In genomic region chr9:94127806-94128205, GRCh38 we compare ENCODE assay signal across 32 cellular contexts.
"Had no signal": no experiment of that assay in that cellular context is flagged by ENCODE, and none has a peak within 500 bp of the region (broad histone marks: within the 10 kb centered on the region; RNA-seq: fewer than 3 reads in every experiment).

No MANE protein-coding gene starts in this region.

- H3K27me3 ChIP-seq: brain microvascular endothelial cell, esophagus muscularis mucosa had no signal

- H3K27ac ChIP-seq: brain microvascular endothelial cell, esophagus muscularis mucosa had no signal

- H3K4me1 ChIP-seq: esophagus muscularis mucosa had no signal

- H3K4me3 ChIP-seq: esophagus muscularis mucosa had no signal

- FAIRE-seq: astrocyte, bronchial epithelial cell, colon, frontal cortex had no signal

- H3K36me3 ChIP-seq: brain microvascular endothelial cell, esophagus muscularis mucosa had no signal

- DNase-seq: activated CD4-positive, alpha-beta memory T cell treated with anti-CD3 and anti-CD28 coated beads for 36 hours; activated CD4-positive, alpha-beta T cell treated with anti-CD3 and anti-CD28 coated beads for 36 hours; activated CD4-positive, alpha-beta T cell treated with anti-CD3 and anti-CD28 coated beads, Interleukin-2, amount 10 ng/mL, durations not matched to agents 24 days and 14 days; activated CD4-positive, CD25-positive, alpha-beta regulatory T cell; activated CD4-positive, CD25-positive, alpha-beta regulatory T cell treated with anti-CD3 and anti-CD28 coated beads, Interleukin-2, amount 50 U/mL, for 72 hours; activated CD8-positive, alpha-beta memory T cell treated with anti-CD3 and anti-CD28 coated beads, Interleukin-2, amount 10 ng/mL, durations not matched to agents 7 days and 5 days; activated CD8-positive, alpha-beta memory T cell treated with anti-CD3 and anti-CD28 coated beads, Interleukin-2, amount 50 U/mL, for 4 hours; activated CD8-positive, alpha-beta T cell treated with anti-CD3 and anti-CD28 coated beads, Interleukin-2, amount 10 ng/mL, durations not matched to agents 7 days and 5 days; activated gamma-delta T cell; activated naive CD4-positive, alpha-beta T cell; activated naive CD4-positive, alpha-beta T cell treated with anti-CD3 and anti-CD28 coated beads, Interleukin-2, amount 10 ng/mL, durations not matched to agents 7 days and 5 days; activated naive CD8-positive, alpha-beta T cell treated with anti-CD3 and anti-CD28 coated beads, Interleukin-2, amount 10 ng/mL, durations not matched to agents 7 days and 5 days; activated T-cell treated with anti-CD3 and anti-CD28 coated beads, Interleukin-2, amount 50 U/mL, for 1 hour; activated T-cell treated with anti-CD3 and anti-CD28 coated beads, Interleukin-2, amount 50 U/mL, for 48 hours; amniotic stem cell; anterior cingulate cortex; brain microvascular endothelial cell; cortex of kidney; dermis blood vessel endothelial cell; effector CD4-positive, alpha-beta T cell; effector memory CD8-positive, alpha-beta T cell; erythroblast; foreskin fibroblast; head of caudate nucleus; T-helper 1 cell; T-helper 17 cell; T1000 had no signal
